Comparison of ENCODE assay signal across 1 cellular context in genomic region chr22:42644422-42645340, GRCh38.
TF ChIP-seq lines count a peak whose summit lies in the region.

No MANE protein-coding gene starts in this region.

TF ChIP-seq in endothelial cell of umbilical vein, 7 proteins besides CTCF, POLR2A, EP300 and RAD21 (continued from another document):
- TF ChIP-seq MAX (IDR thresholded peaks at IDR 0.05; ENCODE audit: insufficient read depth, insufficient read length) (no peak), POLR2AphosphoS5 (IDR thresholded peaks at IDR 0.05; ENCODE audit: insufficient read depth, low read depth, low read length) (no peak), FOS (IDR thresholded peaks at IDR 0.05; ENCODE audit: borderline replicate concordance, insufficient read depth, low read length) (no peak), EZH2 (IDR thresholded peaks at IDR 0.05; ENCODE audit: borderline replicate concordance, low read depth, low read length, severe bottlenecking) (no peak), JUN (IDR thresholded peaks at IDR 0.05; ENCODE audit: borderline replicate concordance, insufficient read depth, insufficient read length, low read depth) (no peak), GATA2 (IDR thresholded peaks at IDR 0.05; ENCODE audit: insufficient read depth, insufficient read length, low read depth, low read length) (no peak)
